ENCODE assay signal across 10 cellular contexts in genomic region chr10:122062831-122063674, GRCh38.
DNase-seq lines count a peak whose midpoint lies in the region; TF ChIP-seq lines count a peak whose summit lies in the region.
"Had no signal": no experiment of that assay in that cellular context is flagged by ENCODE, and none has a peak within 500 bp of the region (broad histone marks: within the 10 kb centered on the region; RNA-seq: fewer than 3 reads in every experiment).

No MANE protein-coding gene starts in this region.

- WGBS in esophagus squamous epithelium, 2 donors, result 25 to 27% methylated on average over 13 of the region's 13 CpGs

- CTCF ChIA-PET in RWPE1 (lab: Yijun Ruan, JAX), result interaction anchor here (0.7 to 1.6 kb wide), 4 partner anchors 11 to 50 kb away, joined by 3 to 9 read pairs (median 4); no protein-coding TSS in a partner anchor

- POLR2A ChIA-PET in RWPE1 (lab: Yijun Ruan, JAX; ENCODE audit: low non-redundant PET), result interaction anchor here (0.6 to 1.2 kb wide), 3 partner anchors 22 to 42 kb away, joined by 3 to 4 read pairs (median 3); no protein-coding TSS in a partner anchor

- intact Hi-C loops in esophagus squamous epithelium (cut with DNase I), result no loop called here

- H3K4me3 ChIP-seq in esophagus squamous epithelium, result no peak overlapping the region
- H3K4me3 ChIP-seq: BLaER1 treated with 17β-estradiol and CSF1 and Interleukin-3, amounts not matched to agents 10 nM and 100 nM had no signal

- H3K36me3 Mint-ChIP-seq in nephron (ENCODE audit: low read depth), result no peaks in the 10 kb centered on the region

- peak in 1 of 4 donors; percentile 29 for TF ChIP-seq POLR2A in esophagus squamous epithelium (IDR thresholded peaks at IDR 0.05)

- H3K4me3 Mint-ChIP-seq in nephron, result no peak overlapping the region
- H3K4me3 Mint-ChIP-seq: activated B cell treated with CpG ODN at 0.5 μM for 24 hours had no signal

- no peaks in the 10 kb centered on the region for H3K9me3 Mint-ChIP-seq in nephron

- H3K9me3 ChIP-seq in esophagus squamous epithelium, result no peaks in the 10 kb centered on the region

- H3K4me1 Mint-ChIP-seq in nephron, result peaks cover 10% of the 10 kb centered on the region
- H3K4me1 Mint-ChIP-seq: activated B cell treated with CpG ODN at 0.5 μM for 24 hours had no signal

- H3K27ac Mint-ChIP-seq in nephron, result peak overlapping the region; percentile 40 to 87 (median 68)
- H3K27ac Mint-ChIP-seq: activated B cell treated with CpG ODN at 0.5 μM for 24 hours had no signal

- peaks cover 8 to 63% (median 19%) of the 10 kb centered on the region in 3 donors for H3K4me1 ChIP-seq in esophagus squamous epithelium

- peak; percentile 28 to 45 for DNase-seq in NCI-H2081 (lab: John Stamatoyannopoulos, UW)
- no peak for DNase-seq in NCI-H2081 treated with DMSO at 0.1 percent for 48 hours (lab: John Stamatoyannopoulos, UW)
- peak; percentile 95 for DNase-seq in RWPE1 (ENCODE audit: low spot score)
- no peak for DNase-seq in esophagus squamous epithelium (lab: John Stamatoyannopoulos, UW)
- DNase-seq in NCI-H526 treated with DMSO at 0.1 percent for 48 hours (lab: John Stamatoyannopoulos, UW), result no peak
- no peak for DNase-seq in cortex of kidney (lab: John Stamatoyannopoulos, UW)
- DNase-seq in stimulated activated CD4-positive, alpha-beta T cell treated with anti-CD3 and anti-CD28 coated beads, Interleukin-4, amount 100 ng/mL, for 4 hours, result no peak
- DNase-seq: activated B cell treated with CpG ODN at 0.5 μM for 24 hours had no signal

- no peaks in the 10 kb centered on the region for H3K36me3 ChIP-seq in esophagus squamous epithelium
- H3K36me3 ChIP-seq: BLaER1 treated with 17β-estradiol and CSF1 and Interleukin-3, amounts not matched to agents 10 nM and 100 nM had no signal

- no peaks in the 10 kb centered on the region for H3K27me3 ChIP-seq in esophagus squamous epithelium
- H3K27me3 ChIP-seq: BLaER1 treated with 17β-estradiol and CSF1 and Interleukin-3, amounts not matched to agents 10 nM and 100 nM had no signal

- TF ChIP-seq CTCF in RWPE1 (conservative IDR thresholded peaks at IDR 0.05; ENCODE audit: low read depth) (no peak), esophagus squamous epithelium (IDR thresholded peaks at IDR 0.05) (no peak), nephron (IDR thresholded peaks at IDR 0.05; ENCODE audit: unreplicated experiment in 3 of 3) (no peak)

- H3K27ac ChIP-seq in RWPE1 (peak overlapping the region; percentile 95), esophagus squamous epithelium (peak overlapping the region; percentile 85 to 97 (median 94))

- no peaks in the 10 kb centered on the region for H3K27me3 Mint-ChIP-seq in nephron (ENCODE audit: low read depth)

Comparison
In these comparisons a context has a peak if more than half of its experiments do, and no peak if none do; other contexts are left out.
1. DNase-seq: peak in NCI-H2081 (2 of 2) and RWPE1 (single experiment); none in NCI-H2081 treated with DMSO at 0.1 percent for 48 hours (single experiment), esophagus squamous epithelium (single experiment), NCI-H526 treated with DMSO at 0.1 percent for 48 hours (single experiment), cortex of kidney (single experiment) and stimulated activated CD4-positive, alpha-beta T cell treated with anti-CD3 and anti-CD28 coated beads, Interleukin-4, amount 100 ng/mL, for 4 hours (0 of 2).